17 cellular contexts compared by ENCODE assay signal in the genomic region with DNA sequence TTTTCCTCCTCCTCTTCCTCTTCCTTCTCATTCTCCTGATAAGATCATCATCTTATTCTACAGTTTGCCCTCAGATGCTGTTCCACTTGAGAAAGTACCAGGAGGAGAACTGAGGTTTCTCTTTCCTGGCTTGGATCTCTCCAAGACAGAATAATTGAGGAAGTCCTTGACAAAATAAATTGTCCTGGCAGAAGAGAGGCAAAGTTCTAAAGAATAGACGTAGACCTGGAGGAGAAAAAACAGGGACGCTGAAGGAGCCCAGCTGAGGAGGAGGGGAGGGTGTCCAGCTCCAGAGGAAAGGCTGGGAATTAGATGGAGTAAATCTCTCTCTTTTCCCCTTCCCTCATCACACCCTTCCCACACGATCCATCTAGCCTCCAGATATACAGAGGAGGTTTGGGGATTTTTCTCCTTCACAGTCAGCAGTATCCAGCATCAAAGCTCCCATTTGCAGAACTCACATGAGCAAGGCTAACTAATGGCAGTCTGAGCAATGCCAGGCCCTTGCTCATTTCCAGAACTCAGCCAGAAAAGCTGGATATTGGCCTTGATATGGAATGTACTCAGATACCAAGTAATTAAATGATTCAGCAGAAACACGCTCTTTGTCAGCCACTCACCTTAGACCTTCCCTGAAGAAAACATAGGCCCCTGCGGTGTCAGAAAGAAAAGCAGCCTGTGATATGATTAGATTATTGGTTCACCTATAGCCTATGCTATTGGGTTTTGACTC. TPM values are rescaled to one million over a fixed set of nuclear protein-coding genes. Genes with fewer than 3 reads are reported as not detected.
DNase-seq lines count a peak whose midpoint lies in the region; ATAC-seq lines count a peak whose summit lies in the region.
"Had no signal": no experiment of that assay in that cellular context is flagged by ENCODE, and none has a peak within 500 bp of the region (broad histone marks: within the 10 kb centered on the region; RNA-seq: fewer than 3 reads in every experiment).

No MANE protein-coding gene starts in this region.

- H3K27me3 Mint-ChIP-seq in activated CD8-positive, alpha-beta memory T cell treated with anti-CD3 and anti-CD28 coated beads, Interleukin-2, amount 10 ng/mL, durations not matched to agents 7 days and 5 days = peaks cover 81% of the 10 kb centered on the region

- CTCF ChIA-PET in activated CD8-positive, alpha-beta memory T cell treated with anti-CD3 and anti-CD28 coated beads, Interleukin-2, amount 10 ng/mL, durations not matched to agents 7 days and 5 days (lab: Charles Lee) = no interaction called here

- ATAC-seq in activated CD8-positive, alpha-beta memory T cell treated with anti-CD3 and anti-CD28 coated beads, Interleukin-2, amount 10 ng/mL, durations not matched to agents 7 days and 5 days = no peak
- ATAC-seq: activated CD8-positive, alpha-beta T cell treated with anti-CD3 and anti-CD28 coated beads, Interleukin-2, amount 10 ng/mL, durations not matched to agents 7 days and 5 days had no signal

- no peaks in the 10 kb centered on the region for H3K36me3 ChIP-seq in muscle layer of duodenum (ENCODE audit: control insufficient read depth in 1 of 2, insufficient read depth in 2 of 2, low read length in 2 of 2)

- peaks cover 10 to 27% of the 10 kb centered on the region in 2 donors for H3K4me1 ChIP-seq in muscle layer of duodenum (ENCODE audit: control insufficient read depth in 1 of 2, insufficient read depth in 2 of 2, low read length in 2 of 2)

- H3K27me3 ChIP-seq in muscle layer of duodenum (ENCODE audit: low read depth, low read length) = no peaks in the 10 kb centered on the region

- no peaks in the 10 kb centered on the region for H3K36me3 Mint-ChIP-seq in activated CD8-positive, alpha-beta memory T cell treated with anti-CD3 and anti-CD28 coated beads, Interleukin-2, amount 10 ng/mL, durations not matched to agents 7 days and 5 days

- peak overlapping the region; percentile 42 for H3K27ac ChIP-seq in muscle layer of duodenum (ENCODE audit: low read length)

- no peak overlapping the region for H3K4me3 ChIP-seq in muscle layer of duodenum (ENCODE audit: low read depth in 1 of 2, low read length in 2 of 2)

- no peaks in the 10 kb centered on the region for H3K9me3 Mint-ChIP-seq in activated CD8-positive, alpha-beta memory T cell treated with anti-CD3 and anti-CD28 coated beads, Interleukin-2, amount 10 ng/mL, durations not matched to agents 7 days and 5 days (ENCODE audit: low read depth)
- H3K9me3 Mint-ChIP-seq: nephron had no signal

- DNase-seq in AG08395 (ENCODE audit: low spot score) (peak; percentile 7), NCI-H2227 (lab: John Stamatoyannopoulos, UW; ENCODE audit: unreplicated experiment) (peak; percentile 42), dermis blood vessel endothelial cell (peak; percentile 57), NCI-H446 treated with DMSO at 0.1 percent for 48 hours (lab: John Stamatoyannopoulos, UW) (no peak)
- DNase-seq in activated CD8-positive, alpha-beta memory T cell treated with anti-CD3 and anti-CD28 coated beads, Interleukin-2, amount 10 ng/mL, durations not matched to agents 7 days and 5 days = no peak
- no peak for DNase-seq in stimulated activated CD4-positive, alpha-beta T cell treated with anti-CD3 and anti-CD28 coated beads, Interleukin-1b, Interleukin-23, amount 100 ng/mL, for 48 hours
- DNase-seq in stimulated activated CD4-positive, alpha-beta T cell treated with anti-CD3 and anti-CD28 coated beads, Interleukin-2, amount 100 ng/mL, for 24 hours = no peak
- DNase-seq: activated CD8-positive, alpha-beta T cell treated with anti-CD3 and anti-CD28 coated beads, Interleukin-2, amount 10 ng/mL, durations not matched to agents 7 days and 5 days; activated gamma-delta T cell; AML-193; DMS79; foreskin melanocyte; left cardiac atrium; NCI-H2107; OCI-M1 had no signal

- no peak overlapping the region for H3K27ac Mint-ChIP-seq in activated CD8-positive, alpha-beta memory T cell treated with anti-CD3 and anti-CD28 coated beads, Interleukin-2, amount 10 ng/mL, durations not matched to agents 7 days and 5 days
- H3K27ac Mint-ChIP-seq: activated CD8-positive, alpha-beta T cell treated with anti-CD3 and anti-CD28 coated beads, Interleukin-2, amount 10 ng/mL, durations not matched to agents 7 days and 5 days had no signal

- no peaks in the 10 kb centered on the region for H3K9me3 ChIP-seq in muscle layer of duodenum (ENCODE audit: control insufficient read depth in 1 of 2, low read length in 2 of 2)

- H3K4me1 Mint-ChIP-seq in activated CD8-positive, alpha-beta memory T cell treated with anti-CD3 and anti-CD28 coated beads, Interleukin-2, amount 10 ng/mL, durations not matched to agents 7 days and 5 days = peaks cover 10% of the 10 kb centered on the region

- H3K4me3 Mint-ChIP-seq in activated CD8-positive, alpha-beta memory T cell treated with anti-CD3 and anti-CD28 coated beads, Interleukin-2, amount 10 ng/mL, durations not matched to agents 7 days and 5 days = no peak overlapping the region
- H3K4me3 Mint-ChIP-seq: activated CD8-positive, alpha-beta T cell treated with anti-CD3 and anti-CD28 coated beads, Interleukin-2, amount 10 ng/mL, durations not matched to agents 7 days and 5 days; nephron had no signal

RNA-seq across cellular contexts. Expression of a gene that starts 5.1 kb away (rescaled TPM):
- total RNA-seq in dermis blood vessel endothelial cell = 182 and 256 TPM in 2 replicates
- under 1 TPM in 1 of 2 experiments, not detected in 1; 0.33 TPM for total RNA-seq in activated CD8-positive, alpha-beta memory T cell treated with anti-CD3 and anti-CD28 coated beads, Interleukin-2, amount 10 ng/mL, durations not matched to agents 7 days and 5 days
- total RNA-seq: activated CD8-positive, alpha-beta T cell treated with anti-CD3 and anti-CD28 coated beads, Interleukin-2, amount 10 ng/mL, durations not matched to agents 7 days and 5 days had no signal

Comparison
In these comparisons a context has a peak if more than half of its experiments do, and no peak if none do; other contexts are left out.
1. DNase-seq: peak in AG08395 (single experiment), NCI-H2227 (single experiment) and dermis blood vessel endothelial cell (single experiment); none in activated CD8-positive, alpha-beta memory T cell treated with anti-CD3 and anti-CD28 coated beads, Interleukin-2, amount 10 ng/mL, durations not matched to agents 7 days and 5 days (single experiment), stimulated activated CD4-positive, alpha-beta T cell treated with anti-CD3 and anti-CD28 coated beads, Interleukin-1b, Interleukin-23, amount 100 ng/mL, for 48 hours (single experiment), stimulated activated CD4-positive, alpha-beta T cell treated with anti-CD3 and anti-CD28 coated beads, Interleukin-2, amount 100 ng/mL, for 24 hours (0 of 2) and NCI-H446 treated with DMSO at 0.1 percent for 48 hours (single experiment).
2. RNA of a gene that starts 5.1 kb away (total RNA-seq): 182 to 256 TPM in dermis blood vessel endothelial cell; 0.33 TPM in activated CD8-positive, alpha-beta memory T cell treated with anti-CD3 and anti-CD28 coated beads, Interleukin-2, amount 10 ng/mL, durations not matched to agents 7 days and 5 days; every median in the first group is over 100 times any median in the second.